Comparison of ENCODE assay signal across 14 cellular contexts in genomic region chr4:78721739-78722138, GRCh38. TPM values are rescaled to one million over a fixed set of nuclear protein-coding genes. Genes with fewer than 3 reads are reported as not detected.
DNase-seq lines count a peak whose midpoint lies in the region; ATAC-seq and TF ChIP-seq lines count a peak whose summit lies in the region.
"Had no signal": no experiment of that assay in that cellular context is flagged by ENCODE, and none has a peak within 500 bp of the region (broad histone marks: within the 10 kb centered on the region; RNA-seq: fewer than 3 reads in every experiment).

No MANE protein-coding gene starts in this region.

- H3K27ac Mint-ChIP-seq in activated CD8-positive, alpha-beta T cell treated with anti-CD3 and anti-CD28 coated beads for 36 hours = peak overlapping the region; percentile 86
- no peak overlapping the region for H3K27ac Mint-ChIP-seq in activated CD8-positive, alpha-beta T cell treated with anti-CD3 and anti-CD28 coated beads, Interleukin-2, amount 10 ng/mL, durations not matched to agents 7 days and 5 days
- H3K27ac Mint-ChIP-seq in activated T-helper 17 cell treated with anti-CD3 and anti-CD28 coated beads, Interleukin-2, amount 50 U/mL, for 72 hours = peak overlapping the region; percentile 77
- peak overlapping the region; percentile 13 to 91 for H3K27ac Mint-ChIP-seq in stimulated activated naive CD8-positive, alpha-beta T cell treated with anti-CD3 and anti-CD28 coated beads, Interleukin-15, amount 100 ng/mL, for 72 hours

- ATAC-seq in activated CD8-positive, alpha-beta T cell treated with anti-CD3 and anti-CD28 coated beads for 36 hours = no peak
- ATAC-seq in activated CD8-positive, alpha-beta T cell treated with anti-CD3 and anti-CD28 coated beads, Interleukin-2, amount 10 ng/mL, durations not matched to agents 7 days and 5 days = no peak
- ATAC-seq in activated T-helper 17 cell treated with anti-CD3 and anti-CD28 coated beads, Interleukin-2, amount 50 U/mL, for 72 hours (replicated peaks) = no peak
- peak; percentile 79 for ATAC-seq in left lobe of liver
- ATAC-seq in stimulated activated naive CD8-positive, alpha-beta T cell treated with anti-CD3 and anti-CD28 coated beads, Interleukin-15, amount 100 ng/mL, for 72 hours = no peak

- intact Hi-C loops in activated CD8-positive, alpha-beta T cell treated with anti-CD3 and anti-CD28 coated beads for 36 hours (cut with micrococcal nuclease) = no loop called here

- H3K9me3 Mint-ChIP-seq in activated CD8-positive, alpha-beta T cell treated with anti-CD3 and anti-CD28 coated beads for 36 hours = no peaks in the 10 kb centered on the region
- no peaks in the 10 kb centered on the region for H3K9me3 Mint-ChIP-seq in activated CD8-positive, alpha-beta T cell treated with anti-CD3 and anti-CD28 coated beads, Interleukin-2, amount 10 ng/mL, durations not matched to agents 7 days and 5 days (ENCODE audit: insufficient read depth)
- H3K9me3 Mint-ChIP-seq in activated T-helper 17 cell treated with anti-CD3 and anti-CD28 coated beads, Interleukin-2, amount 50 U/mL, for 72 hours = no peaks in the 10 kb centered on the region
- no peaks in the 10 kb centered on the region for H3K9me3 Mint-ChIP-seq in stimulated activated naive CD8-positive, alpha-beta T cell treated with anti-CD3 and anti-CD28 coated beads, Interleukin-15, amount 100 ng/mL, for 72 hours

- no peak overlapping the region for H3K4me3 Mint-ChIP-seq in activated CD8-positive, alpha-beta T cell treated with anti-CD3 and anti-CD28 coated beads for 36 hours
- no peak overlapping the region for H3K4me3 Mint-ChIP-seq in activated CD8-positive, alpha-beta T cell treated with anti-CD3 and anti-CD28 coated beads, Interleukin-2, amount 10 ng/mL, durations not matched to agents 7 days and 5 days
- peak overlapping the region; percentile 68 for H3K4me3 Mint-ChIP-seq in activated T-helper 17 cell treated with anti-CD3 and anti-CD28 coated beads, Interleukin-2, amount 50 U/mL, for 72 hours
- H3K4me3 Mint-ChIP-seq in stimulated activated naive CD8-positive, alpha-beta T cell treated with anti-CD3 and anti-CD28 coated beads, Interleukin-15, amount 100 ng/mL, for 72 hours = no peak overlapping the region

- peaks cover 22% of the 10 kb centered on the region for H3K4me1 Mint-ChIP-seq in activated CD8-positive, alpha-beta T cell treated with anti-CD3 and anti-CD28 coated beads for 36 hours (ENCODE audit: low read depth)
- H3K4me1 Mint-ChIP-seq in activated CD8-positive, alpha-beta T cell treated with anti-CD3 and anti-CD28 coated beads, Interleukin-2, amount 10 ng/mL, durations not matched to agents 7 days and 5 days (ENCODE audit: low read depth) = peaks cover 25% of the 10 kb centered on the region
- peaks cover 5% of the 10 kb centered on the region for H3K4me1 Mint-ChIP-seq in activated T-helper 17 cell treated with anti-CD3 and anti-CD28 coated beads, Interleukin-2, amount 50 U/mL, for 72 hours
- peaks cover 34% of the 10 kb centered on the region for H3K4me1 Mint-ChIP-seq in stimulated activated naive CD8-positive, alpha-beta T cell treated with anti-CD3 and anti-CD28 coated beads, Interleukin-15, amount 100 ng/mL, for 72 hours

- no peak for TF ChIP-seq CTCF in activated CD8-positive, alpha-beta T cell treated with anti-CD3 and anti-CD28 coated beads for 36 hours (IDR thresholded peaks at IDR 0.05)

- H3K36me3 Mint-ChIP-seq in activated CD8-positive, alpha-beta T cell treated with anti-CD3 and anti-CD28 coated beads for 36 hours (ENCODE audit: low read depth) = no peaks in the 10 kb centered on the region
- no peaks in the 10 kb centered on the region for H3K36me3 Mint-ChIP-seq in activated CD8-positive, alpha-beta T cell treated with anti-CD3 and anti-CD28 coated beads, Interleukin-2, amount 10 ng/mL, durations not matched to agents 7 days and 5 days (ENCODE audit: low read depth)
- H3K36me3 Mint-ChIP-seq in activated T-helper 17 cell treated with anti-CD3 and anti-CD28 coated beads, Interleukin-2, amount 50 U/mL, for 72 hours (ENCODE audit: low read depth) = no peaks in the 10 kb centered on the region

- no peak for DNase-seq in activated CD8-positive, alpha-beta T cell treated with anti-CD3 and anti-CD28 coated beads for 36 hours
- no peak for DNase-seq in activated CD8-positive, alpha-beta T cell treated with anti-CD3 and anti-CD28 coated beads, Interleukin-2, amount 10 ng/mL, durations not matched to agents 7 days and 5 days
- no peak for DNase-seq in left lobe of liver (ENCODE audit: low spot score)
- no peak for DNase-seq in stimulated activated naive CD8-positive, alpha-beta T cell treated with anti-CD3 and anti-CD28 coated beads, Interleukin-15, amount 100 ng/mL, for 72 hours
- DNase-seq in GDM1 (lab: John Stamatoyannopoulos, UW) = no peak
- no peak for DNase-seq in activated effector memory CD4-positive, alpha-beta T cell treated with Interleukin-2 at 50 U/mL for 16 hours
- DNase-seq in NCI-H187 treated with DMSO at 0.1 percent for 48 hours (lab: John Stamatoyannopoulos, UW) = no peak
- DNase-seq: activated CD8-positive, alpha-beta memory T cell treated with anti-CD3 and anti-CD28 coated beads, Interleukin-2, amount 50 U/mL, for 4 hours; HCEC 1CT; NCI-H2029; ovary; SW 1271; upper lobe of left lung had no signal

- CTCF ChIA-PET in activated CD8-positive, alpha-beta T cell treated with anti-CD3 and anti-CD28 coated beads for 36 hours (lab: Charles Lee) = interaction anchor here (0.9 to 1.3 kb wide), 4 partner anchors 77 to 141 kb away, joined by 3 to 5 read pairs (median 4); no protein-coding TSS in a partner anchor
- CTCF ChIA-PET in activated CD8-positive, alpha-beta T cell treated with anti-CD3 and anti-CD28 coated beads, Interleukin-2, amount 10 ng/mL, durations not matched to agents 7 days and 5 days (lab: Charles Lee) = interaction anchor here (0.8 to 2.3 kb wide), 4 partner anchors 10 to 108 kb away, joined by 3 to 7 read pairs (median 4); no protein-coding TSS in a partner anchor

- no peaks in the 10 kb centered on the region for H3K27me3 Mint-ChIP-seq in activated CD8-positive, alpha-beta T cell treated with anti-CD3 and anti-CD28 coated beads for 36 hours
- H3K27me3 Mint-ChIP-seq in activated CD8-positive, alpha-beta T cell treated with anti-CD3 and anti-CD28 coated beads, Interleukin-2, amount 10 ng/mL, durations not matched to agents 7 days and 5 days (ENCODE audit: low read depth) = no peaks in the 10 kb centered on the region
- no peaks in the 10 kb centered on the region for H3K27me3 Mint-ChIP-seq in activated T-helper 17 cell treated with anti-CD3 and anti-CD28 coated beads, Interleukin-2, amount 50 U/mL, for 72 hours
- no peaks in the 10 kb centered on the region for H3K27me3 Mint-ChIP-seq in stimulated activated naive CD8-positive, alpha-beta T cell treated with anti-CD3 and anti-CD28 coated beads, Interleukin-15, amount 100 ng/mL, for 72 hours

- POLR2A ChIA-PET in activated CD8-positive, alpha-beta T cell treated with anti-CD3 and anti-CD28 coated beads for 36 hours (lab: Charles Lee) = interaction anchor here (0.7 kb wide), 1 partner anchor 732 kb away, joined by 3 read pairs; no protein-coding TSS in a partner anchor
- POLR2A ChIA-PET in activated CD8-positive, alpha-beta T cell treated with anti-CD3 and anti-CD28 coated beads, Interleukin-2, amount 10 ng/mL, durations not matched to agents 7 days and 5 days (lab: Charles Lee) = interaction anchor here (0.7 to 1.5 kb wide), 2 partner anchors 55 to 1334 kb away, joined by 3 to 4 read pairs; partner anchors contain the start of gene BMP2K

RNA-seq across cellular contexts. Expression of gene BMP2K, which starts 54.4 kb away (rescaled TPM):
- 10 to 100 TPM; 10.3 to 12.4 TPM for total RNA-seq in activated CD8-positive, alpha-beta T cell treated with anti-CD3 and anti-CD28 coated beads for 36 hours
- 10 to 100 TPM; 27.2 to 28.8 TPM for total RNA-seq in activated CD8-positive, alpha-beta T cell treated with anti-CD3 and anti-CD28 coated beads, Interleukin-2, amount 10 ng/mL, durations not matched to agents 7 days and 5 days
- total RNA-seq in activated T-helper 17 cell treated with anti-CD3 and anti-CD28 coated beads, Interleukin-2, amount 50 U/mL, for 72 hours = 10 to 100 TPM; 10.2 to 13.9 TPM
- 14.2 TPM for total RNA-seq in left lobe of liver
